22 cellular contexts compared by ENCODE assay signal in genomic region chr3:15049584-15049983, GRCh38. TPM values are rescaled to one million over a fixed set of nuclear protein-coding genes. Genes with fewer than 3 reads are reported as not detected.
DNase-seq lines count a peak whose midpoint lies in the region; ATAC-seq, FAIRE-seq and TF ChIP-seq lines count a peak whose summit lies in the region.
"Had no signal": no experiment of that assay in that cellular context is flagged by ENCODE, and none has a peak within 500 bp of the region (broad histone marks: within the 10 kb centered on the region; RNA-seq: fewer than 3 reads in every experiment).

No MANE protein-coding gene starts in this region.

- H3K4me1 ChIP-seq in Karpas-422 (ENCODE audit: low read length): peaks cover 77% of the 10 kb centered on the region
- H3K4me1 ChIP-seq in GM12878 (ENCODE audit: control insufficient read depth, insufficient read depth, low read length): peaks cover 40% of the 10 kb centered on the region
- H3K4me1 ChIP-seq in upper lobe of right lung: no peaks in the 10 kb centered on the region

- H3K9me2 ChIP-seq in Karpas-422 (replicated peaks; ENCODE audit: insufficient read depth, low read length): no peaks in the 10 kb centered on the region

- H3K79me2 ChIP-seq in Karpas-422 (ENCODE audit: low read length): peaks cover 73% of the 10 kb centered on the region
- H3K79me2 ChIP-seq in GM12878 (ENCODE audit: control insufficient read depth, insufficient read depth, low read length): peaks cover 15% of the 10 kb centered on the region

- no peaks in the 10 kb centered on the region for H3K27me3 ChIP-seq in Karpas-422 (ENCODE audit: low read length)
- no peaks in the 10 kb centered on the region for H3K27me3 ChIP-seq in GM12878 (replicated peaks in 1 of 2; ENCODE audit: control insufficient read depth in 2 of 2, insufficient read depth in 2 of 2, low read length in 1 of 2)
- H3K27me3 ChIP-seq in upper lobe of right lung: no peaks in the 10 kb centered on the region
- H3K27me3 ChIP-seq: MG63 had no signal

- TF ChIP-seq EP300 in GM12878 (IDR thresholded peaks at IDR 0.05; ENCODE audit: borderline replicate concordance in 1 of 2, control insufficient read depth in 1 of 2, low read depth in 2 of 2, low read length in 2 of 2): no peak

- H3K36me3 ChIP-seq in Karpas-422 (ENCODE audit: insufficient read depth, low read length): peaks cover 77% of the 10 kb centered on the region
- H3K36me3 ChIP-seq in GM12878 (ENCODE audit: control insufficient read depth in 2 of 2, insufficient read depth in 2 of 2, low read length in 1 of 2): peaks cover 32 to 49% of the 10 kb centered on the region in 2 experiments
- H3K36me3 ChIP-seq in upper lobe of right lung: peaks cover 87% of the 10 kb centered on the region

- H3K9me3 ChIP-seq in Karpas-422 (ENCODE audit: low read length): no peaks in the 10 kb centered on the region
- H3K9me3 ChIP-seq in GM12878 (replicated peaks; ENCODE audit: control insufficient read depth, insufficient read depth, low read length): no peaks in the 10 kb centered on the region; the same call in 2 of the 3 replicates
- no peaks in the 10 kb centered on the region for H3K9me3 ChIP-seq in upper lobe of right lung
- H3K9me3 ChIP-seq: MG63 had no signal

- H3K4me1 Mint-ChIP-seq in activated CD4-positive, alpha-beta T cell treated with anti-CD3 and anti-CD28 coated beads, Interleukin-2, amount 10 ng/mL, durations not matched to agents 7 days and 5 days: peaks cover 29% of the 10 kb centered on the region
- peaks cover 32 to 57% (median 51%) of the 10 kb centered on the region in 3 donors for H3K4me1 Mint-ChIP-seq in naive B cell

- H3K27ac ChIP-seq in Karpas-422 (ENCODE audit: low read length) (peak overlapping the region; percentile 89), GM12878 (ENCODE audit: control insufficient read depth, insufficient read depth) (peak overlapping the region; percentile 71; the same call in 1 of the 2 replicates), upper lobe of right lung (no peak overlapping the region)
- H3K27ac ChIP-seq: 22Rv1 had no signal

- H3K9ac ChIP-seq in Karpas-422 (ENCODE audit: low read length) (no peak overlapping the region; the same call in 1 of the 2 replicates), GM12878 (ENCODE audit: control insufficient read depth, insufficient read depth, low read length) (no peak overlapping the region)

- H3K4me3 ChIP-seq in Karpas-422 (ENCODE audit: low read length) (no peak overlapping the region), GM12878 (no peak overlapping the region), upper lobe of right lung (no peak overlapping the region)
- H3K4me3 ChIP-seq: MG63 had no signal

- CTCF ChIA-PET in activated CD4-positive, alpha-beta T cell treated with anti-CD3 and anti-CD28 coated beads, Interleukin-2, amount 10 ng/mL, durations not matched to agents 7 days and 5 days (lab: Charles Lee): interaction anchor here (1.0 kb wide), 1 partner anchor 26 kb away, joined by 3 read pairs; no protein-coding TSS in a partner anchor
- CTCF ChIA-PET in GM12878 (lab: Yijun Ruan, JAX): interaction anchor here (0.7 to 4.2 kb wide), 12 partner anchors 13 to 271 kb away, joined by 3 to 50 read pairs (median 6); partner anchors contain the start of gene MRPS25

- peak; percentile 35 for FAIRE-seq in GM12878 (lab: Jason Lieb, UNC)
- FAIRE-seq: D721Med, G401.6, RCC 7860 had no signal

- in situ Hi-C loops in GM12878 (cut with MboI): no loop called here

- H4K20me1 ChIP-seq in Karpas-422 (ENCODE audit: insufficient read depth, low read depth, low read length) (peaks cover 23% of the 10 kb centered on the region), GM12878 (ENCODE audit: control insufficient read depth, insufficient read depth) (no peaks in the 10 kb centered on the region)

- WGBS in GM12878 (ENCODE audit: insufficient coverage, insufficient replicate concordance, low lambda C conversion rate, missing lambda C conversion rate): 98% methylated on average over 2 of the region's 2 CpGs

- H3K36me3 Mint-ChIP-seq in activated CD4-positive, alpha-beta T cell treated with anti-CD3 and anti-CD28 coated beads, Interleukin-2, amount 10 ng/mL, durations not matched to agents 7 days and 5 days (ENCODE audit: low read depth): peaks cover 44% of the 10 kb centered on the region
- peaks cover 2 to 13% of the 10 kb centered on the region in 2 donors for H3K36me3 Mint-ChIP-seq in naive B cell

- no peaks in the 10 kb centered on the region for H3K27me3 Mint-ChIP-seq in activated CD4-positive, alpha-beta T cell treated with anti-CD3 and anti-CD28 coated beads, Interleukin-2, amount 10 ng/mL, durations not matched to agents 7 days and 5 days
- no peaks in the 10 kb centered on the region for H3K27me3 Mint-ChIP-seq in naive B cell

- POLR2A ChIA-PET in activated CD4-positive, alpha-beta T cell treated with anti-CD3 and anti-CD28 coated beads, Interleukin-2, amount 10 ng/mL, durations not matched to agents 7 days and 5 days (lab: Charles Lee): no interaction called here
- POLR2A ChIA-PET in GM12878 (lab: Charles Lee): interaction anchor here (4.7 kb wide), 1 partner anchor 15 kb away, joined by 30 read pairs; the partner anchor contains the start of gene MRPS25

- no peaks in the 10 kb centered on the region for H3K9me3 Mint-ChIP-seq in activated CD4-positive, alpha-beta T cell treated with anti-CD3 and anti-CD28 coated beads, Interleukin-2, amount 10 ng/mL, durations not matched to agents 7 days and 5 days
- H3K9me3 Mint-ChIP-seq in naive B cell: no peaks in the 10 kb centered on the region
- H3K9me3 Mint-ChIP-seq: CD8-positive, alpha-beta memory T cell had no signal

- intact Hi-C loops in GM12878 (cut with micrococcal nuclease; ENCODE audit: unreplicated experiment) (no loop called here), upper lobe of right lung (cut with DNase I) (no loop called here)

- H2AFZ ChIP-seq in Karpas-422 (ENCODE audit: low read length) (no peak overlapping the region), GM12878 (ENCODE audit: control insufficient read depth, low read depth, low read length) (no peak overlapping the region)

- RAD21 ChIA-PET in GM12878 (lab: Charles Lee; ENCODE audit: unreplicated experiment): interaction anchor here (0.8 to 3.3 kb wide), 6 partner anchors 15 to 268 kb away, joined by 3 to 30 read pairs (median 4); partner anchors contain the start of genes MRPS25 and NR2C2

- H3K4me2 ChIP-seq in Karpas-422 (ENCODE audit: low read depth, low read length, poor library complexity, severe bottlenecking): peak overlapping the region; percentile 42
- H3K4me2 ChIP-seq in GM12878 (ENCODE audit: control insufficient read depth, insufficient read depth): no peak overlapping the region

- SMC1A ChIA-PET in GM12878 (lab: Charles Lee; ENCODE audit: uncharacterized antibody, unreplicated experiment): interaction anchor here (1.1 to 3.5 kb wide), 7 partner anchors 10 to 335 kb away, joined by 3 to 22 read pairs (median 5); partner anchors contain the start of gene MRPS25

- no TSS peak for BruUV-seq in GM12878 (replicated peaks; lab: Mats Ljungman, UMichigan)

- H3K4me3 Mint-ChIP-seq in activated CD4-positive, alpha-beta T cell treated with anti-CD3 and anti-CD28 coated beads, Interleukin-2, amount 10 ng/mL, durations not matched to agents 7 days and 5 days: no peak overlapping the region
- H3K4me3 Mint-ChIP-seq in naive B cell: peak overlapping the region in 1 of 8 donors; percentile 47
- H3K4me3 Mint-ChIP-seq: CD8-positive, alpha-beta memory T cell had no signal

- peak overlapping the region; percentile 41 for H3K27ac Mint-ChIP-seq in activated CD4-positive, alpha-beta T cell treated with anti-CD3 and anti-CD28 coated beads, Interleukin-2, amount 10 ng/mL, durations not matched to agents 7 days and 5 days
- peak overlapping the region; percentile 24 to 94 (median 82) for H3K27ac Mint-ChIP-seq in naive B cell

- ATAC-seq in GM12878 (no peak), naive B cell (ENCODE audit: low read depth in 2 of 2) (no peak), upper lobe of right lung (no peak)

- DNase-seq in activated CD4-positive, alpha-beta T cell treated with anti-CD3 and anti-CD28 coated beads, Interleukin-2, amount 10 ng/mL, durations not matched to agents 7 days and 5 days: no peak
- DNase-seq in activated CD4-positive, alpha-beta T cell treated with anti-CD3 and anti-CD28 coated beads for 48 hours: no peak
- DNase-seq in Karpas-422: no peak
- no peak for DNase-seq in GM12878 (ENCODE audit: low read depth, low spot score)
- no peak for DNase-seq in naive B cell
- no peak for DNase-seq in upper lobe of right lung
- DNase-seq in SKM-1 treated with dmso at 0.1 percent for 144 hours (lab: John Stamatoyannopoulos, UW; ENCODE audit: unreplicated experiment): no peak
- DNase-seq in NCI-H146 (lab: John Stamatoyannopoulos, UW): no peak
- DNase-seq: CD8-positive, alpha-beta memory T cell; DMS79 treated with DMSO at 0.1 percent for 48 hours; GOT3; MG63; NCI-H1105; NCI-H1694 treated with DMSO at 0.1 percent for 48 hours; NCI-H2107; NCI-H2227 treated with DMSO at 0.1 percent for 48 hours; NCI-H524; SHP77 had no signal

- TF ChIP-seq POLR2A in GM12878 (IDR thresholded peaks at IDR 0.05; ENCODE audit: low read depth, low read length): no peak; the same call in 1 of the 2 replicates

- no peak for TF ChIP-seq RAD21 in GM12878 (IDR thresholded peaks at IDR 0.05; ENCODE audit: insufficient read depth, low read depth, low read length)

- TF ChIP-seq CTCF in GM12878 (IDR thresholded peaks at IDR 0.05 in 2 of 3, conservative IDR thresholded peaks at IDR 0.05 in 1 of 3; ENCODE audit: control insufficient read depth in 2 of 3, extremely low read depth in 1 of 3, insufficient read depth in 1 of 3, low read depth in 3 of 3, low read length in 3 of 3) (no peak), upper lobe of right lung (IDR thresholded peaks at IDR 0.05) (no peak)

RNA-seq across cellular contexts. Expression of gene MRPS25, which starts 15.5 kb away (rescaled TPM):
- total RNA-seq in activated CD4-positive, alpha-beta T cell treated with anti-CD3 and anti-CD28 coated beads, Interleukin-2, amount 10 ng/mL, durations not matched to agents 7 days and 5 days: 10 to 100 TPM; 49.4 to 52.9 TPM
- 32.5 and 60.6 TPM in 2 replicates for total RNA-seq in Karpas-422 (2014; rRNA removed; shearing (Covaris generic); ENCODE audit: low replicate concordance)
- 94.6 and 97.5 TPM in 2 replicates for total RNA-seq in GM12878 (2013; cell fraction: nucleolus; rRNA removed)
- 51.5 and 58.9 TPM in 2 replicates for total RNA-seq in GM12878 (2014; rRNA removed)
- total RNA-seq in GM12878 (2014; rRNA removed; fragmentation: Illumina TruSeq; extraction: Trizol): 37.3 and 37.9 TPM in 2 replicates
- 72.5 and 76.2 TPM in 2 replicates for total RNA-seq in GM12878 (2021)
- polyA plus RNA-seq in GM12878 (2011; ENCODE audit: low read depth): 13.9 TPM
- polyA plus RNA-seq in GM12878 (2011; rRNA removed): 66.0 and 72.9 TPM in 2 replicates
- 33.4 and 63.0 TPM in 2 replicates for polyA plus RNA-seq in GM12878 (2011; cell fraction: cytosol; rRNA removed)
- 128 and 156 TPM in 2 replicates for polyA plus RNA-seq in GM12878 (2011; cell fraction: nucleus; rRNA removed)
- polyA plus RNA-seq in GM12878 (2012): 37.1 and 48.9 TPM in 2 replicates
- 47.7 and 51.2 TPM in 2 replicates for polyA plus RNA-seq in GM12878 (2014; fragmentation: Illumina TruSeq; extraction: Trizol)
- 10 to 100 TPM; 17.0 to 43.6 TPM for polyA plus RNA-seq in GM12878 (2014; fragmentation: Nextera tagmentation; extraction: Ambion mirVana)
- 79.7 and 83.9 TPM in 2 replicates for polyA plus RNA-seq in GM12878 (2014; rRNA removed)
- polyA plus RNA-seq in GM12878 (2016; fragmentation: Nextera tagmentation; extraction: Ambion mirVana): 100 to 1,000 TPM; 112 to 114 TPM
- 21.5 and 26.0 TPM in 2 replicates for polyA minus RNA-seq in GM12878 (2011; rRNA and poly(A)+ RNA removed)
- polyA minus RNA-seq in GM12878 (2011; cell fraction: cytosol; rRNA and poly(A)+ RNA removed): 9.3 and 13.4 TPM in 2 replicates
- polyA minus RNA-seq in GM12878 (2011; cell fraction: nucleus; rRNA and poly(A)+ RNA removed): 40.4 and 82.9 TPM in 2 replicates
- polyA plus RNA-seq in naive B cell (ENCODE audit: low read depth in 6 of 6): 10 to 100 TPM; 13.8 to 28.5 (median 19.3) TPM
- 60.2 TPM for total RNA-seq in upper lobe of right lung

RNA-seq across cellular contexts. Expression of gene RBSN, which starts 49.4 kb away (rescaled TPM):
- 10 to 100 TPM; 20.5 to 22.9 TPM for total RNA-seq in activated CD4-positive, alpha-beta T cell treated with anti-CD3 and anti-CD28 coated beads, Interleukin-2, amount 10 ng/mL, durations not matched to agents 7 days and 5 days
- total RNA-seq in Karpas-422 (2014; rRNA removed; shearing (Covaris generic); ENCODE audit: low replicate concordance): 11.1 and 12.2 TPM in 2 replicates
- 48.9 and 49.4 TPM in 2 replicates for total RNA-seq in GM12878 (2013; cell fraction: nucleolus; rRNA removed)
- total RNA-seq in GM12878 (2014; rRNA removed): 12.0 and 13.8 TPM in 2 replicates
- 10.2 and 11.0 TPM in 2 replicates for total RNA-seq in GM12878 (2014; rRNA removed; fragmentation: Illumina TruSeq; extraction: Trizol)
- 10.7 and 11.9 TPM in 2 replicates for total RNA-seq in GM12878 (2021)
- polyA plus RNA-seq in GM12878 (2011; ENCODE audit: low read depth): 6.1 TPM
- polyA plus RNA-seq in GM12878 (2011; rRNA removed): 10.9 and 11.1 TPM in 2 replicates
- polyA plus RNA-seq in GM12878 (2011; cell fraction: cytosol; rRNA removed): 7.6 and 8.4 TPM in 2 replicates
- polyA plus RNA-seq in GM12878 (2011; cell fraction: nucleus; rRNA removed): 19.1 and 19.3 TPM in 2 replicates
- 6.3 and 7.7 TPM in 2 replicates for polyA plus RNA-seq in GM12878 (2012)
- 7.8 and 8.4 TPM in 2 replicates for polyA plus RNA-seq in GM12878 (2014; fragmentation: Illumina TruSeq; extraction: Trizol)
- polyA plus RNA-seq in GM12878 (2014; fragmentation: Nextera tagmentation; extraction: Ambion mirVana): 1 to 10 TPM; 2.0 to 2.1 TPM
- polyA plus RNA-seq in GM12878 (2014; rRNA removed): 7.2 and 7.4 TPM in 2 replicates
- 10 to 100 TPM; 13.4 to 17.5 TPM for polyA plus RNA-seq in GM12878 (2016; fragmentation: Nextera tagmentation; extraction: Ambion mirVana)
- polyA minus RNA-seq in GM12878 (2011; rRNA and poly(A)+ RNA removed): 15.4 and 15.6 TPM in 2 replicates
- 5.7 and 7.0 TPM in 2 replicates for polyA minus RNA-seq in GM12878 (2011; cell fraction: cytosol; rRNA and poly(A)+ RNA removed)
- polyA minus RNA-seq in GM12878 (2011; cell fraction: nucleus; rRNA and poly(A)+ RNA removed): 7.4 and 11.9 TPM in 2 replicates
- 10 to 100 TPM; 10.5 to 30.5 (median 19.1) TPM for polyA plus RNA-seq in naive B cell (ENCODE audit: low read depth in 6 of 6)
- total RNA-seq in upper lobe of right lung: 27.6 TPM
